23 cellular contexts compared by ENCODE assay signal in the genomic region with DNA sequence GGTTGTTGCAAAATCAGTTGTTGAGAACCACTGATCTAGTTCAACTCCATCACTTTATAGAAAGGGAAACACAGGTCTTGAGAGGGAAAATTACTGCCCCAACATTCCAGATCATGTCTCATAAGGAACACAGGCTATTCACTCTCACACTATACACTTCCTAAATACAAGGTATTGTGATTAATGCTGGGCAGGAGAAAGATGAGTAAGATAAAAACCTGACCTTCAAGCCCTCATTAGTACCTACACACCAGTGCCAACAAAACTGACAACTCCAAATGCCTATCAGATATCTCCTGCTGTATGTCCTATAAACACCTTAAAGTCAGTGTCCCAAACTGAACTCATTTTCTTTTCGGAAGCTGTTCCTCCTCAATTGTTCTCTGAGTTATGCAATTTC. TPM values are rescaled to one million over a fixed set of nuclear protein-coding genes. Genes with fewer than 3 reads are reported as not detected.
A peak's percentile ranks its signal among the peaks of the same experiment; 100 is the strongest.
DNase-seq lines count a peak whose midpoint lies in the region; ATAC-seq and TF ChIP-seq lines count a peak whose summit lies in the region.
"Had no signal": no experiment of that assay in that cellular context is flagged by ENCODE, and none has a peak within 500 bp of the region (broad histone marks: within the 10 kb centered on the region; RNA-seq: fewer than 3 reads in every experiment).

No MANE protein-coding gene starts in this region.

- H3K36me3 ChIP-seq in colonic mucosa (no peaks in the 10 kb centered on the region), right lobe of liver (peaks cover 0 to 28% (median 11%) of the 10 kb centered on the region in 4 donors), left lung (peaks cover 0 to 21% of the 10 kb centered on the region in 2 donors)

- peak overlapping the region; percentile 22 for H3K27ac ChIP-seq in colonic mucosa
- H3K27ac ChIP-seq in right lobe of liver, result peak overlapping the region in 2 of 3 donors; percentile 95 to 100
- no peak overlapping the region for H3K27ac ChIP-seq in left lung
- H3K27ac ChIP-seq: adrenal gland, cardiac muscle cell, gastrocnemius medialis had no signal

- no peak overlapping the region for H3K9ac ChIP-seq in colonic mucosa (ENCODE audit: low read depth in 2 of 2, low read length in 2 of 2)

- ATAC-seq in right lobe of liver (no peak), left lung (no peak)
- ATAC-seq: gastrocnemius medialis; naive thymus-derived CD4-positive, alpha-beta T cell; sciatic nerve; SK-N-SH treated with all-trans-retinoic acid at 6 μM for 48 hours had no signal

- TF ChIP-seq POLR2A in right lobe of liver (IDR thresholded peaks at IDR 0.05), result no peak

- H3K4me1 ChIP-seq in colonic mucosa (no peaks in the 10 kb centered on the region), right lobe of liver (peaks cover 0 to 60% (median 17%) of the 10 kb centered on the region in 4 donors), left lung (peaks cover 0 to 6% of the 10 kb centered on the region in 2 donors)
- H3K4me1 ChIP-seq: HAP-1 had no signal

- H3K27me3 ChIP-seq in colonic mucosa, result no peaks in the 10 kb centered on the region
- H3K27me3 ChIP-seq in right lobe of liver, result no peaks in the 10 kb centered on the region
- no peaks in the 10 kb centered on the region for H3K27me3 ChIP-seq in left lung
- H3K27me3 ChIP-seq: adrenal gland, cardiac muscle cell, gastrocnemius medialis had no signal

- H3K4me3 ChIP-seq in AG10803 (ENCODE audit: low read length), result no peak overlapping the region
- no peak overlapping the region for H3K4me3 ChIP-seq in colonic mucosa
- no peak overlapping the region for H3K4me3 ChIP-seq in right lobe of liver
- H3K4me3 ChIP-seq in left lung, result no peak overlapping the region
- H3K4me3 ChIP-seq: adrenal gland, cardiac muscle cell, gastrocnemius medialis, HAP-1 had no signal

- H3K9me3 ChIP-seq in colonic mucosa (no peaks in the 10 kb centered on the region), right lobe of liver (no peaks in the 10 kb centered on the region), left lung (no peaks in the 10 kb centered on the region)
- H3K9me3 ChIP-seq: adrenal gland, gastrocnemius medialis, HAP-1 had no signal

- TF ChIP-seq CTCF in AG10803 (conservative IDR thresholded peaks at IDR 0.05; ENCODE audit: low read length) (no peak), colonic mucosa (IDR thresholded peaks at IDR 0.05) (no peak), right lobe of liver (IDR thresholded peaks at IDR 0.05) (no peak), left lung (IDR thresholded peaks at IDR 0.05) (no peak)

- DNase-seq in AG10803 (ENCODE audit: low read depth) (peak; percentile 11), HT1080 (ENCODE audit: low read depth) (peak; percentile 2), colonic mucosa (no peak), right lobe of liver (no peak), NCI-H1417 treated with DMSO at 0.1 percent for 48 hours (lab: John Stamatoyannopoulos, UW) (no peak), left lung (no peak), UCSD-AML1 (lab: John Stamatoyannopoulos, UW; ENCODE audit: unreplicated experiment) (no peak)
- no peak for DNase-seq in activated CD4-positive, alpha-beta T cell treated with anti-CD3 and anti-CD28 coated beads, Interleukin-2, amount 50 U/mL, for 4 hours
- DNase-seq: activated gamma-delta T cell; adrenal gland; gastrocnemius medialis; KBM-7; kidney; MV-4-11; naive thymus-derived CD4-positive, alpha-beta T cell; NCI-H1694; NCI-H2171 treated with DMSO at 0.1 percent for 48 hours; NCI-H526; stimulated activated CD4-positive, alpha-beta T cell treated with anti-CD3 and anti-CD28 coated beads, Interleukin-15, amount 100 ng/mL, for 24 hours had no signal

- intact Hi-C loops in colonic mucosa (cut with DNase I), result no loop called here
- intact Hi-C loops in right lobe of liver (cut with DNase I), result no loop called here
- intact Hi-C loops in left lung (cut with DNase I), result no loop called here

- 0% methylated on average over 1 of the region's 1 CpG for WGBS in right lobe of liver (ENCODE audit: insufficient coverage, low coverage, low lambda C conversion rate, missing lambda C conversion rate)

RNA-seq across cellular contexts. Expression of gene GNE, which starts 8.2 kb away (rescaled TPM):
- total RNA-seq in HT1080 (2014; rRNA removed; shearing (Covaris generic)), result 14.5 and 19.5 TPM in 2 replicates
- polyA plus RNA-seq in HT1080 (2015; cell fraction: cytosol; rRNA removed), result 12.2 and 16.0 TPM in 2 replicates
- polyA plus RNA-seq in HT1080 (2015; cell fraction: nucleus; rRNA removed), result 16.2 and 17.6 TPM in 2 replicates
- 100 to 1,000 TPM; 150 to 190 TPM for total RNA-seq in colonic mucosa
- total RNA-seq in right lobe of liver, result 100 to 1,000 TPM in 2 of 6 experiments, 10 to 100 TPM in 4; 45.4 to 133 (median 76.5) TPM
- 10 to 100 TPM; 15.7 to 17.3 TPM for total RNA-seq in left lung

RNA-seq across cellular contexts. Expression of gene CLTA, which starts 59.4 kb away (rescaled TPM):
- 437 and 448 TPM in 2 replicates for total RNA-seq in HT1080 (2014; rRNA removed; shearing (Covaris generic))
- polyA plus RNA-seq in HT1080 (2015; cell fraction: cytosol; rRNA removed), result 323 and 333 TPM in 2 replicates
- 115 and 142 TPM in 2 replicates for polyA plus RNA-seq in HT1080 (2015; cell fraction: nucleus; rRNA removed)
- total RNA-seq in colonic mucosa, result 100 to 1,000 TPM; 210 to 312 TPM
- 100 to 1,000 TPM in 2 of 6 experiments, 10 to 100 TPM in 4; 52.3 to 154 (median 72.7) TPM for total RNA-seq in right lobe of liver
- total RNA-seq in left lung, result 100 to 1,000 TPM; 199 to 219 TPM

Comparison
In these comparisons a context has a peak if more than half of its experiments do, and no peak if none do; other contexts are left out.
1. DNase-seq: peak in AG10803 (single experiment) and HT1080 (single experiment); none in colonic mucosa (single experiment), right lobe of liver (0 of 3), activated CD4-positive, alpha-beta T cell treated with anti-CD3 and anti-CD28 coated beads, Interleukin-2, amount 50 U/mL, for 4 hours (0 of 2), NCI-H1417 treated with DMSO at 0.1 percent for 48 hours (single experiment), left lung (0 of 2) and UCSD-AML1 (single experiment).
2. H3K27ac ChIP-seq: peak in colonic mucosa (single experiment) and right lobe of liver (2 of 3); none in left lung (0 of 2).